ENCODE assay signal across 2 cellular contexts in genomic region chr6:42795651-42796050, GRCh38.
A peak's percentile ranks its signal among the peaks of the same experiment; 100 is the strongest.
TF ChIP-seq lines count a peak whose summit lies in the region.

No MANE protein-coding gene starts in this region.

TF ChIP-seq in IMR-90, 13 proteins besides CTCF, POLR2A, EP300 and RAD21:
- TF ChIP-seq, protein P1, sequence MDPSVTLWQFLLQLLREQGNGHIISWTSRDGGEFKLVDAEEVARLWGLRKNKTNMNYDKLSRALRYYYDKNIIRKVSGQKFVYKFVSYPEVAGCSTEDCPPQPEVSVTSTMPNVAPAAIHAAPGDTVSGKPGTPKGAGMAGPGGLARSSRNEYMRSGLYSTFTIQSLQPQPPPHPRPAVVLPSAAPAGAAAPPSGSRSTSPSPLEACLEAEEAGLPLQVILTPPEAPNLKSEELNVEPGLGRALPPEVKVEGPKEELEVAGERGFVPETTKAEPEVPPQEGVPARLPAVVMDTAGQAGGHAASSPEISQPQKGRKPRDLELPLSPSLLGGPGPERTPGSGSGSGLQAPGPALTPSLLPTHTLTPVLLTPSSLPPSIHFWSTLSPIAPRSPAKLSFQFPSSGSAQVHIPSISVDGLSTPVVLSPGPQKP (IDR thresholded peaks at IDR 0.05; ENCODE audit: borderline replicate concordance, low read depth, low read length) = no peak
- peak; percentile 13; the same call in 1 of the 2 replicates for TF ChIP-seq CEBPB (IDR thresholded peaks at IDR 0.05; ENCODE audit: low read depth, low read length)

TF ChIP-seq in K562, 482 proteins besides CTCF, POLR2A, EP300 and RAD21:
- no peak for TF ChIP-seq MBD2 (IDR thresholded peaks at IDR 0.05; ENCODE audit: borderline replicate concordance, low read depth)
- TF ChIP-seq, protein P2, sequence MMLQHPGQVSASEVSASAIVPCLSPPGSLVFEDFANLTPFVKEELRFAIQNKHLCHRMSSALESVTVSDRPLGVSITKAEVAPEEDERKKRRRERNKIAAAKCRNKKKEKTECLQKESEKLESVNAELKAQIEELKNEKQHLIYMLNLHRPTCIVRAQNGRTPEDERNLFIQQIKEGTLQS (IDR thresholded peaks at IDR 0.05) = peak; percentile 70
- TF ChIP-seq, protein P2 (CRISPR knock-in tag; conservative IDR thresholded peaks at IDR 0.05) = no peak
- no peak for TF ChIP-seq ZZZ3 (IDR thresholded peaks at IDR 0.05)
- no peak for TF ChIP-seq MCM2 (IDR thresholded peaks at IDR 0.05; ENCODE audit: low read depth)
- peak; percentile 17; the same call in 1 of the 2 replicates for TF ChIP-seq CEBPB (tag; IDR thresholded peaks at IDR 0.05)
- TF ChIP-seq CEBPG (CRISPR knock-in tag; IDR thresholded peaks at IDR 0.05) = no peak
- peak; percentile 43 to 60; a peak in 3 of 4 replicates for TF ChIP-seq CEBPG (tag; conservative IDR thresholded peaks at IDR 0.05 in 1 of 2, IDR thresholded peaks at IDR 0.05 in 1 of 2)
